Comparison of ENCODE assay signal across 13 cellular contexts in genomic region chr11:38019072-38019775, GRCh38.
DNase-seq lines count a peak whose midpoint lies in the region; ATAC-seq and TF ChIP-seq lines count a peak whose summit lies in the region.
"Had no signal": no experiment of that assay in that cellular context is flagged by ENCODE, and none has a peak within 500 bp of the region (broad histone marks: within the 10 kb centered on the region; RNA-seq: fewer than 3 reads in every experiment).

No MANE protein-coding gene starts in this region.

- H3K4me1 Mint-ChIP-seq in Calu3 (ENCODE audit: low read depth, unreplicated experiment) (peaks cover 9% of the 10 kb centered on the region), WTC11 (no peaks in the 10 kb centered on the region)
- H3K4me1 Mint-ChIP-seq: naive thymus-derived CD4-positive, alpha-beta T cell had no signal

- H3K27me3 ChIP-seq in iPS DF 6.9 (ENCODE audit: control insufficient read depth, insufficient read depth, low read length), result no peaks in the 10 kb centered on the region

- H3K36me3 ChIP-seq in iPS DF 6.9 (ENCODE audit: control insufficient read depth, insufficient read depth, low read length), result no peaks in the 10 kb centered on the region

- DNase-seq in Calu3, result peak; percentile 51
- DNase-seq in HuH-7 (ENCODE audit: low spot score), result peak; percentile 6
- peak; percentile 10 for DNase-seq in WTC11 (ENCODE audit: low spot score)
- DNase-seq in iPS DF 6.9 (ENCODE audit: low read depth, low spot score), result peak; percentile 9
- no peak for DNase-seq in activated CD4-positive, CD25-positive, alpha-beta regulatory T cell (lab: John Stamatoyannopoulos, UW)
- DNase-seq in NCI-H2196 (lab: John Stamatoyannopoulos, UW; ENCODE audit: unreplicated experiment), result no peak
- no peak for DNase-seq in GM19240 (ENCODE audit: insufficient read length, low spot score)
- no peak for DNase-seq in globus pallidus (ENCODE audit: low spot score)
- DNase-seq: activated gamma-delta T cell; AML-193; naive thymus-derived CD4-positive, alpha-beta T cell; NCI-H1436; NK-92 treated with Interleukin-12 subunit alpha and Interleukin-12 subunit beta, amount 100 ng/mL, for 24 hours had no signal

- intact Hi-C loops in Calu3 (cut with micrococcal nuclease; ENCODE audit: unreplicated experiment), result no loop called here

- WGBS in iPS DF 6.9 (ENCODE audit: insufficient coverage, insufficient read length), result no CpG with 5 or more reads among the region's 5 CpGs

- CTCF ChIA-PET in Calu3 (lab: Charles Lee), result no interaction called here
- CTCF ChIA-PET in WTC11 (lab: Charles Lee), result no interaction called here

- POLR2A ChIA-PET in WTC11 (lab: Charles Lee), result no interaction called here

- H3K27ac Mint-ChIP-seq in Calu3 (ENCODE audit: unreplicated experiment) (no peak overlapping the region), WTC11 (no peak overlapping the region)
- H3K27ac Mint-ChIP-seq: naive thymus-derived CD4-positive, alpha-beta T cell had no signal

- H3K27ac ChIP-seq in iPS DF 6.9 (ENCODE audit: low read length), result no peak overlapping the region

- no peaks in the 10 kb centered on the region for H3K9me3 ChIP-seq in iPS DF 6.9 (ENCODE audit: control insufficient read depth, insufficient read depth, low read length)

- H3K36me3 Mint-ChIP-seq in Calu3 (ENCODE audit: insufficient read depth, unreplicated experiment) (no peaks in the 10 kb centered on the region), WTC11 (peaks cover 68% of the 10 kb centered on the region)

- H3K4me1 ChIP-seq in iPS DF 6.9 (ENCODE audit: control insufficient read depth, insufficient read depth, low read length), result no peaks in the 10 kb centered on the region

- H3K4me3 ChIP-seq in iPS DF 6.9 (ENCODE audit: low read length), result no peak overlapping the region

- H3K4me3 Mint-ChIP-seq in Calu3 (ENCODE audit: low read depth, unreplicated experiment) (no peak overlapping the region), WTC11 (no peak overlapping the region)
- H3K4me3 Mint-ChIP-seq: naive thymus-derived CD4-positive, alpha-beta T cell had no signal

- H3K27me3 Mint-ChIP-seq in Calu3 (ENCODE audit: unreplicated experiment) (no peaks in the 10 kb centered on the region), WTC11 (ENCODE audit: low read depth) (peaks cover 11% of the 10 kb centered on the region; the same call in 1 of the 2 replicates)
- H3K27me3 Mint-ChIP-seq: naive thymus-derived CD4-positive, alpha-beta T cell had no signal

- H3K9me3 Mint-ChIP-seq in Calu3 (ENCODE audit: low read depth, unreplicated experiment), result peaks cover 3% of the 10 kb centered on the region
- H3K9me3 Mint-ChIP-seq in WTC11, result peaks cover 67% of the 10 kb centered on the region

- no peak for TF ChIP-seq CTCF in Calu3 (IDR thresholded peaks at IDR 0.05; ENCODE audit: unreplicated experiment)
- no peak for TF ChIP-seq CTCF in WTC11 (IDR thresholded peaks at IDR 0.05)

- no peak for ATAC-seq in WTC11
- ATAC-seq: naive thymus-derived CD4-positive, alpha-beta T cell had no signal

- no TSS peak for BruUV-seq in Calu3 (replicated peaks; lab: Mats Ljungman, UMichigan)

TF ChIP-seq in WTC11, 78 proteins besides CTCF, POLR2A, EP300 and RAD21:
- TF ChIP-seq ZNF512 (CRISPR knock-in tag; IDR thresholded peaks at IDR 0.05; ENCODE audit: borderline replicate concordance) (no peak), NR2C2 (CRISPR knock-in tag; IDR thresholded peaks at IDR 0.05) (no peak), ATF3 (CRISPR knock-in tag; conservative IDR thresholded peaks at IDR 0.05) (no peak), OVOL2 (CRISPR knock-in tag; IDR thresholded peaks at IDR 0.05; ENCODE audit: borderline replicate concordance) (no peak), ZNF121 (CRISPR knock-in tag; IDR thresholded peaks at IDR 0.05) (no peak), FOXJ3 (CRISPR knock-in tag; IDR thresholded peaks at IDR 0.05; ENCODE audit: borderline replicate concordance) (no peak), ATF1 (CRISPR knock-in tag; IDR thresholded peaks at IDR 0.05) (no peak), ZNF671 (CRISPR knock-in tag; IDR thresholded peaks at IDR 0.05) (no peak), RELA (CRISPR knock-in tag; IDR thresholded peaks at IDR 0.05; ENCODE audit: borderline replicate concordance) (no peak), AR (CRISPR knock-in tag; IDR thresholded peaks at IDR 0.05) (no peak), NFYB (CRISPR knock-in tag; conservative IDR thresholded peaks at IDR 0.05; ENCODE audit: low read depth) (no peak), ARID4B (CRISPR knock-in tag; IDR thresholded peaks at IDR 0.05; ENCODE audit: borderline replicate concordance) (no peak), ZNF396 (CRISPR knock-in tag; IDR thresholded peaks at IDR 0.05; ENCODE audit: borderline replicate concordance) (no peak), TP53 (CRISPR knock-in tag; IDR thresholded peaks at IDR 0.05) (no peak), GABPB1 (CRISPR knock-in tag; IDR thresholded peaks at IDR 0.05) (no peak), ELF4 (CRISPR knock-in tag; IDR thresholded peaks at IDR 0.05; ENCODE audit: low read depth) (no peak), ZNF219 (CRISPR knock-in tag; IDR thresholded peaks at IDR 0.05; ENCODE audit: borderline replicate concordance) (no peak), CREB1 (CRISPR knock-in tag; IDR thresholded peaks at IDR 0.05) (no peak)

Comparison
In these comparisons a context has a peak if more than half of its experiments do, and no peak if none do; other contexts are left out.
1. DNase-seq: peak in Calu3 (single experiment), HuH-7 (single experiment), WTC11 (single experiment) and iPS DF 6.9 (single experiment); none in activated CD4-positive, CD25-positive, alpha-beta regulatory T cell (0 of 4), NCI-H2196 (single experiment), GM19240 (single experiment) and globus pallidus (single experiment).